9 cellular contexts compared by ENCODE assay signal in the genomic region with DNA sequence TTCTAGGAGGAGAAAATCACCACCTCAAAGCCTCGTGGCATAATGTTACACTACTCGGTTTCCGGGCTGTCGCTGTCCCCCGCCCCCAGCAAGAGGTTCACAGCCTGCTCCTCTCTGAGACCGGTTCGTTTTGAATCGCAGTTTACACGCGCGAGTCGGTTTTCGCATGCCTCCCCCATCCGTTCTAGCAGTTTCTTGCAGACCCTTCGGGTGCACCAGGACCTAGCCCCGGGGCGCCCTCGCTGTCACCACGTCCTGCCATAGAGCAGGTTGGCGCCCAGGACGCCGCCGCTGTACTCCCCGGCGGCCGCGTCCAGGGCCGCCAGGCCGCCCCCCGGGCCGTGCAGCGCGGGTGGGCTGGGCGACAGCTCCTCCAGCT. TPM values are rescaled to one million over a fixed set of nuclear protein-coding genes. Genes with fewer than 3 reads are reported as not detected.
DNase-seq lines count a peak whose midpoint lies in the region; ATAC-seq and TF ChIP-seq lines count a peak whose summit lies in the region.
"Had no signal": no experiment of that assay in that cellular context is flagged by ENCODE, and none has a peak within 500 bp of the region (broad histone marks: within the 10 kb centered on the region; RNA-seq: fewer than 3 reads in every experiment).

No MANE protein-coding gene starts in this region.

- H3K27ac ChIP-seq in GM23338 (ENCODE audit: low read depth) = no peak overlapping the region

- peak overlapping the region; percentile 67 for H3K4me3 Mint-ChIP-seq in GM23338
- H3K4me3 Mint-ChIP-seq in activated CD4-positive, alpha-beta T cell treated with anti-CD3 and anti-CD28 coated beads for 36 hours = peak overlapping the region; percentile 40
- H3K4me3 Mint-ChIP-seq in chondrocyte (ENCODE audit: unreplicated experiment) = peak overlapping the region; percentile 16

- peaks cover 23% of the 10 kb centered on the region for H3K4me1 Mint-ChIP-seq in GM23338
- peaks cover 24% of the 10 kb centered on the region for H3K4me1 Mint-ChIP-seq in activated CD4-positive, alpha-beta T cell treated with anti-CD3 and anti-CD28 coated beads for 36 hours
- peaks cover 14% of the 10 kb centered on the region for H3K4me1 Mint-ChIP-seq in chondrocyte (ENCODE audit: low read depth)

- CTCF ChIA-PET in activated CD4-positive, alpha-beta T cell treated with anti-CD3 and anti-CD28 coated beads for 36 hours (lab: Charles Lee) = interaction anchor here (0.7 to 2.7 kb wide), 5 partner anchors 110 to 160 kb away, joined by 3 to 12 read pairs (median 3); no protein-coding TSS in a partner anchor

- intact Hi-C loops in activated CD4-positive, alpha-beta T cell treated with anti-CD3 and anti-CD28 coated beads for 36 hours (cut with DNase I, micrococcal nuclease) = loop anchor here (1.0 to 10.0 kb wide), 7 partner anchors 92 to 1179 kb away; partner anchors contain the start of gene XRN2 (in 1 of the 2)

- no peak overlapping the region; the same call in 1 of the 2 replicates for H2AFZ ChIP-seq in GM23338

- H3K36me3 ChIP-seq in GM23338 (ENCODE audit: insufficient read depth) = no peaks in the 10 kb centered on the region

- H3K79me2 ChIP-seq in GM23338 (replicated peaks; ENCODE audit: insufficient read depth) = no peaks in the 10 kb centered on the region

- H3K36me3 Mint-ChIP-seq in GM23338 (ENCODE audit: low read depth) (peaks cover 4% of the 10 kb centered on the region; the same call in 1 of the 3 replicates), chondrocyte (ENCODE audit: low read depth) (peaks cover 10% of the 10 kb centered on the region)
- H3K36me3 Mint-ChIP-seq in activated CD4-positive, alpha-beta T cell treated with anti-CD3 and anti-CD28 coated beads for 36 hours (ENCODE audit: low read depth) = peaks cover 8% of the 10 kb centered on the region

- no peak overlapping the region for H3K27ac Mint-ChIP-seq in GM23338
- no peak overlapping the region for H3K27ac Mint-ChIP-seq in activated CD4-positive, alpha-beta T cell treated with anti-CD3 and anti-CD28 coated beads for 36 hours
- no peak overlapping the region for H3K27ac Mint-ChIP-seq in chondrocyte (ENCODE audit: unreplicated experiment)

- no peak for TF ChIP-seq CTCF in GM23338 (conservative IDR thresholded peaks at IDR 0.05; ENCODE audit: low read depth in 2 of 2)
- TF ChIP-seq CTCF in chondrocyte (IDR thresholded peaks at IDR 0.05) = no peak

- no peaks in the 10 kb centered on the region for H3K9me2 ChIP-seq in GM23338 (ENCODE audit: insufficient read depth)

- POLR2A ChIA-PET in activated CD4-positive, alpha-beta T cell treated with anti-CD3 and anti-CD28 coated beads for 36 hours (lab: Charles Lee) = no interaction called here

- peak overlapping the region; percentile 44 for H3K4me3 ChIP-seq in GM23338

- peaks cover 100% of the 10 kb centered on the region for H3K27me3 ChIP-seq in GM23338 (ENCODE audit: insufficient read depth)

- H3K4me1 ChIP-seq in GM23338 (ENCODE audit: insufficient read depth) = peaks cover 43% of the 10 kb centered on the region

- no peak for ATAC-seq in GM23338
- ATAC-seq in activated CD4-positive, alpha-beta T cell treated with anti-CD3 and anti-CD28 coated beads for 36 hours = peak; percentile 76
- ATAC-seq in HG02981 (IDR thresholded peaks at IDR 0.05; ENCODE audit: unreplicated experiment) = no peak
- ATAC-seq in GM21737 (IDR thresholded peaks at IDR 0.05; ENCODE audit: unreplicated experiment) = no peak
- no peak for ATAC-seq in GM21825 (IDR thresholded peaks at IDR 0.05; ENCODE audit: unreplicated experiment)

- peak; percentile 71 for DNase-seq in GM23338 (ENCODE audit: low spot score)
- DNase-seq in activated CD4-positive, alpha-beta T cell treated with anti-CD3 and anti-CD28 coated beads for 36 hours = peak; percentile 67
- no peak for DNase-seq in chondrocyte (ENCODE audit: low spot score)
- peak; percentile 55 for DNase-seq in stimulated activated CD4-positive, alpha-beta T cell treated with anti-CD3 and anti-CD28 coated beads, Interleukin-15, amount 100 ng/mL, for 24 hours
- no peak for DNase-seq in hypothalamus (lab: John Stamatoyannopoulos, UW)

- peaks cover 16% of the 10 kb centered on the region for H4K20me1 ChIP-seq in GM23338 (replicated peaks; ENCODE audit: insufficient read depth)

- peak overlapping the region; percentile 69 for H3K4me2 ChIP-seq in GM23338

- peaks cover 81% of the 10 kb centered on the region for H3K27me3 Mint-ChIP-seq in GM23338 (ENCODE audit: insufficient read depth, low read depth, poor library complexity)
- H3K27me3 Mint-ChIP-seq in activated CD4-positive, alpha-beta T cell treated with anti-CD3 and anti-CD28 coated beads for 36 hours = peaks cover 62% of the 10 kb centered on the region
- H3K27me3 Mint-ChIP-seq in chondrocyte (ENCODE audit: low read depth) = peaks cover 73% of the 10 kb centered on the region

- 0 out of 2 replicates have a peak, but pooled peaks cover 4% of the 10 kb centered on the region for H3F3A ChIP-seq in GM23338 (replicated peaks; ENCODE audit: low read depth)

- peaks cover 9% of the 10 kb centered on the region for H3K9me3 Mint-ChIP-seq in GM23338
- H3K9me3 Mint-ChIP-seq in activated CD4-positive, alpha-beta T cell treated with anti-CD3 and anti-CD28 coated beads for 36 hours (ENCODE audit: low read depth) = no peaks in the 10 kb centered on the region
- H3K9me3 Mint-ChIP-seq in chondrocyte (ENCODE audit: low read depth) = no peaks in the 10 kb centered on the region

TF ChIP-seq in GM23338, 12 proteins besides CTCF, POLR2A, EP300 and RAD21:
- peak; percentile 94 for TF ChIP-seq EZH2 (IDR thresholded peaks at IDR 0.05; ENCODE audit: low read depth, unreplicated experiment)
- TF ChIP-seq STAT1 (IDR thresholded peaks at IDR 0.05; ENCODE audit: unreplicated experiment) = no peak

RNA-seq across cellular contexts. Expression of gene NKX2-4, which starts 1.7 kb away (rescaled TPM):
- total RNA-seq in GM23338 (2014; rRNA removed; shearing (Covaris generic)) = 0.35 and 2.1 TPM in 2 replicates
- 0.31 and 0.61 TPM in 2 replicates for polyA plus RNA-seq in GM23338 (2016; fragmentation: Nextera tagmentation; extraction: Ambion mirVana)
- total RNA-seq in activated CD4-positive, alpha-beta T cell treated with anti-CD3 and anti-CD28 coated beads for 36 hours = not detected
- not detected in 3 replicates for total RNA-seq in chondrocyte
- total RNA-seq: epithelial cell of proximal tubule had no signal

Comparison
In these comparisons a context has a peak if more than half of its experiments do, and no peak if none do; other contexts are left out.
1. DNase-seq: peak in GM23338 (single experiment), activated CD4-positive, alpha-beta T cell treated with anti-CD3 and anti-CD28 coated beads for 36 hours (single experiment) and stimulated activated CD4-positive, alpha-beta T cell treated with anti-CD3 and anti-CD28 coated beads, Interleukin-15, amount 100 ng/mL, for 24 hours (single experiment); none in chondrocyte (single experiment) and hypothalamus (0 of 51).
2. H3K4me3 Mint-ChIP-seq: peak in every context shown above with its lines; median percentile 67 in GM23338; 40 in activated CD4-positive, alpha-beta T cell treated with anti-CD3 and anti-CD28 coated beads for 36 hours; 16 in chondrocyte.